In genomic region chr13:24670927-24671326, GRCh38 we compare ENCODE assay signal across 2 cellular contexts.
TF ChIP-seq lines count a peak whose summit lies in the region.

No MANE protein-coding gene starts in this region.

TF ChIP-seq in GM12878, 131 proteins besides CTCF, POLR2A, EP300 and RAD21 (continued from another document):
- TF ChIP-seq, protein P1, sequence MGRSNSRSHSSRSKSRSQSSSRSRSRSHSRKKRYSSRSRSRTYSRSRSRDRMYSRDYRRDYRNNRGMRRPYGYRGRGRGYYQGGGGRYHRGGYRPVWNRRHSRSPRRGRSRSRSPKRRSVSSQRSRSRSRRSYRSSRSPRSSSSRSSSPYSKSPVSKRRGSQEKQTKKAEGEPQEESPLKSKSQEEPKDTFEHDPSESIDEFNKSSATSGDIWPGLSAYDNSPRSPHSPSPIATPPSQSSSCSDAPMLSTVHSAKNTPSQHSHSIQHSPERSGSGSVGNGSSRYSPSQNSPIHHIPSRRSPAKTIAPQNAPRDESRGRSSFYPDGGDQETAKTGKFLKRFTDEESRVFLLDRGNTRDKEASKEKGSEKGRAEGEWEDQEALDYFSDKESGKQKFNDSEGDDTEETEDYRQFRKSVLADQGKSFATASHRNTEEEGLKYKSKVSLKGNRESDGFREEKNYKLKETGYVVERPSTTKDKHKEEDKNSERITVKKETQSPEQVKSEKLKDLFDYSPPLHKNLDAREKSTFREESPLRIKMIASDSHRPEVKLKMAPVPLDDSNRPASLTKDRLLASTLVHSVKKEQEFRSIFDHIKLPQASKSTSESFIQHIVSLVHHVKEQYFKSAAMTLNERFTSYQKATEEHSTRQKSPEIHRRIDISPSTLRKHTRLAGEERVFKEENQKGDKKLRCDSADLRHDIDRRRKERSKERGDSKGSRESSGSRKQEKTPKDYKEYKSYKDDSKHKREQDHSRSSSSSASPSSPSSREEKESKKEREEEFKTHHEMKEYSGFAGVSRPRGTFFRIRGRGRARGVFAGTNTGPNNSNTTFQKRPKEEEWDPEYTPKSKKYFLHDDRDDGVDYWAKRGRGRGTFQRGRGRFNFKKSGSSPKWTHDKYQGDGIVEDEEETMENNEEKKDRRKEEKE (IDR thresholded peaks at IDR 0.05), result no peak

TF ChIP-seq in neural cell, 6 proteins besides CTCF, POLR2A, EP300 and RAD21 (continued from another document):
- no peak for TF ChIP-seq SMC3 (conservative IDR thresholded peaks at IDR 0.05; ENCODE audit: poor library complexity)
- TF ChIP-seq TAF1 (IDR thresholded peaks at IDR 0.05; ENCODE audit: low read depth), result no peak
- no peak for TF ChIP-seq MXI1 (conservative IDR thresholded peaks at IDR 0.05; ENCODE audit: poor library complexity, severe bottlenecking)
- TF ChIP-seq POLR2AphosphoS5 (IDR thresholded peaks at IDR 0.05), result no peak
